Comparison of ENCODE assay signal across 26 cellular contexts in genomic region chr3:55974421-55974820, GRCh38.
"Had no signal": no experiment of that assay in that cellular context is flagged by ENCODE, and none has a peak within 500 bp of the region (broad histone marks: within the 10 kb centered on the region; RNA-seq: fewer than 3 reads in every experiment).

No MANE protein-coding gene starts in this region.

- DNase-seq: activated CD4-positive, alpha-beta memory T cell treated with anti-CD3 and anti-CD28 coated beads for 36 hours; activated CD4-positive, alpha-beta T cell treated with anti-CD3 and anti-CD28 coated beads for 36 hours; activated CD4-positive, alpha-beta T cell treated with anti-CD3 and anti-CD28 coated beads, Interleukin-2, amount 10 ng/mL, durations not matched to agents 24 days and 14 days; activated CD4-positive, CD25-positive, alpha-beta regulatory T cell; activated CD4-positive, CD25-positive, alpha-beta regulatory T cell treated with anti-CD3 and anti-CD28 coated beads, Interleukin-2, amount 50 U/mL, for 72 hours; activated CD8-positive, alpha-beta memory T cell treated with anti-CD3 and anti-CD28 coated beads, Interleukin-2, amount 10 ng/mL, durations not matched to agents 7 days and 5 days; activated CD8-positive, alpha-beta memory T cell treated with anti-CD3 and anti-CD28 coated beads, Interleukin-2, amount 50 U/mL, for 4 hours; activated CD8-positive, alpha-beta T cell treated with anti-CD3 and anti-CD28 coated beads, Interleukin-2, amount 10 ng/mL, durations not matched to agents 7 days and 5 days; activated gamma-delta T cell; activated naive CD4-positive, alpha-beta T cell; activated naive CD4-positive, alpha-beta T cell treated with anti-CD3 and anti-CD28 coated beads, Interleukin-2, amount 10 ng/mL, durations not matched to agents 7 days and 5 days; activated naive CD8-positive, alpha-beta T cell treated with anti-CD3 and anti-CD28 coated beads, Interleukin-2, amount 10 ng/mL, durations not matched to agents 7 days and 5 days; activated T-cell treated with anti-CD3 and anti-CD28 coated beads, Interleukin-2, amount 50 U/mL, for 1 hour; activated T-cell treated with anti-CD3 and anti-CD28 coated beads, Interleukin-2, amount 50 U/mL, for 48 hours; brain microvascular endothelial cell; colonic mucosa; effector CD8-positive, alpha-beta T cell; endodermal cell; foreskin fibroblast; T-helper 1 cell; T-helper 17 cell; T1000 had no signal

- ATAC-seq: activated CD4-positive, alpha-beta T cell treated with anti-CD3 and anti-CD28 coated beads for 36 hours; activated CD8-positive, alpha-beta memory T cell treated with anti-CD3 and anti-CD28 coated beads, Interleukin-2, amount 10 ng/mL, durations not matched to agents 7 days and 5 days; activated CD8-positive, alpha-beta T cell treated with anti-CD3 and anti-CD28 coated beads, Interleukin-2, amount 10 ng/mL, durations not matched to agents 7 days and 5 days; activated naive CD4-positive, alpha-beta T cell treated with anti-CD3 and anti-CD28 coated beads, Interleukin-2, amount 50 U/mL, for 72 hours; esophagus mucosa; T-helper 17 cell had no signal

- H3K4me1 ChIP-seq: colonic mucosa had no signal

- H3K27me3 ChIP-seq: brain microvascular endothelial cell, colonic mucosa had no signal

- H3K27ac Mint-ChIP-seq: activated CD4-positive, alpha-beta memory T cell treated with anti-CD3 and anti-CD28 coated beads for 36 hours; activated CD4-positive, alpha-beta T cell treated with anti-CD3 and anti-CD28 coated beads for 36 hours; activated CD4-positive, alpha-beta T cell treated with anti-CD3 and anti-CD28 coated beads, Interleukin-2, amount 10 ng/mL, durations not matched to agents 24 days and 14 days; activated CD8-positive, alpha-beta memory T cell treated with anti-CD3 and anti-CD28 coated beads, Interleukin-2, amount 10 ng/mL, durations not matched to agents 7 days and 5 days; activated CD8-positive, alpha-beta T cell treated with anti-CD3 and anti-CD28 coated beads, Interleukin-2, amount 10 ng/mL, durations not matched to agents 7 days and 5 days; activated naive CD4-positive, alpha-beta T cell treated with anti-CD3 and anti-CD28 coated beads, Interleukin-2, amount 10 ng/mL, durations not matched to agents 7 days and 5 days; activated naive CD4-positive, alpha-beta T cell treated with anti-CD3 and anti-CD28 coated beads, Interleukin-2, amount 50 U/mL, for 72 hours; activated naive CD8-positive, alpha-beta T cell treated with anti-CD3 and anti-CD28 coated beads, Interleukin-2, amount 10 ng/mL, durations not matched to agents 7 days and 5 days; endodermal cell; T-helper 17 cell; T-helper 2 cell treated with Interferon-gamma antibody and Interleukin-4, amounts not matched to agents 5 μg/mL and 100 μg/mL, for 36 hours had no signal

- H3K9me3 Mint-ChIP-seq: activated CD4-positive, alpha-beta memory T cell treated with anti-CD3 and anti-CD28 coated beads for 36 hours; activated CD4-positive, alpha-beta T cell treated with anti-CD3 and anti-CD28 coated beads, Interleukin-2, amount 10 ng/mL, durations not matched to agents 24 days and 14 days; activated naive CD4-positive, alpha-beta T cell treated with anti-CD3 and anti-CD28 coated beads, Interleukin-2, amount 10 ng/mL, durations not matched to agents 7 days and 5 days; activated naive CD8-positive, alpha-beta T cell treated with anti-CD3 and anti-CD28 coated beads, Interleukin-2, amount 10 ng/mL, durations not matched to agents 7 days and 5 days; endodermal cell; T-helper 2 cell treated with Interferon-gamma antibody and Interleukin-4, amounts not matched to agents 5 μg/mL and 100 μg/mL, for 36 hours had no signal

- H3K9me3 ChIP-seq: colonic mucosa had no signal

- H3K36me3 Mint-ChIP-seq: activated CD4-positive, alpha-beta memory T cell treated with anti-CD3 and anti-CD28 coated beads for 36 hours; activated CD8-positive, alpha-beta memory T cell treated with anti-CD3 and anti-CD28 coated beads, Interleukin-2, amount 10 ng/mL, durations not matched to agents 7 days and 5 days; activated naive CD4-positive, alpha-beta T cell treated with anti-CD3 and anti-CD28 coated beads, Interleukin-2, amount 10 ng/mL, durations not matched to agents 7 days and 5 days; activated naive CD4-positive, alpha-beta T cell treated with anti-CD3 and anti-CD28 coated beads, Interleukin-2, amount 50 U/mL, for 72 hours; activated naive CD8-positive, alpha-beta T cell treated with anti-CD3 and anti-CD28 coated beads, Interleukin-2, amount 10 ng/mL, durations not matched to agents 7 days and 5 days had no signal

- H3K36me3 ChIP-seq: brain microvascular endothelial cell, colonic mucosa had no signal

- H3K27ac ChIP-seq: brain microvascular endothelial cell, colonic mucosa had no signal

- H3K27me3 Mint-ChIP-seq: activated CD4-positive, alpha-beta memory T cell treated with anti-CD3 and anti-CD28 coated beads for 36 hours; activated CD4-positive, alpha-beta T cell treated with anti-CD3 and anti-CD28 coated beads, Interleukin-2, amount 10 ng/mL, durations not matched to agents 24 days and 14 days; activated CD8-positive, alpha-beta memory T cell treated with anti-CD3 and anti-CD28 coated beads, Interleukin-2, amount 10 ng/mL, durations not matched to agents 7 days and 5 days; activated naive CD4-positive, alpha-beta T cell treated with anti-CD3 and anti-CD28 coated beads, Interleukin-2, amount 10 ng/mL, durations not matched to agents 7 days and 5 days; activated naive CD8-positive, alpha-beta T cell treated with anti-CD3 and anti-CD28 coated beads, Interleukin-2, amount 10 ng/mL, durations not matched to agents 7 days and 5 days; central memory CD8-positive, alpha-beta T cell; T-helper 17 cell had no signal

- H3K4me1 Mint-ChIP-seq: activated CD4-positive, alpha-beta T cell treated with anti-CD3 and anti-CD28 coated beads for 36 hours; activated CD4-positive, alpha-beta T cell treated with anti-CD3 and anti-CD28 coated beads, Interleukin-2, amount 10 ng/mL, durations not matched to agents 24 days and 14 days; activated CD8-positive, alpha-beta memory T cell treated with anti-CD3 and anti-CD28 coated beads, Interleukin-2, amount 10 ng/mL, durations not matched to agents 7 days and 5 days; activated naive CD4-positive, alpha-beta T cell treated with anti-CD3 and anti-CD28 coated beads, Interleukin-2, amount 10 ng/mL, durations not matched to agents 7 days and 5 days; activated naive CD8-positive, alpha-beta T cell treated with anti-CD3 and anti-CD28 coated beads, Interleukin-2, amount 10 ng/mL, durations not matched to agents 7 days and 5 days; central memory CD8-positive, alpha-beta T cell; endodermal cell; T-helper 17 cell had no signal

- H3K4me3 ChIP-seq: colonic mucosa had no signal

- H3K4me3 Mint-ChIP-seq: activated CD4-positive, alpha-beta memory T cell treated with anti-CD3 and anti-CD28 coated beads for 36 hours; activated CD4-positive, alpha-beta T cell treated with anti-CD3 and anti-CD28 coated beads for 36 hours; activated CD4-positive, alpha-beta T cell treated with anti-CD3 and anti-CD28 coated beads, Interleukin-2, amount 10 ng/mL, durations not matched to agents 24 days and 14 days; activated CD8-positive, alpha-beta memory T cell treated with anti-CD3 and anti-CD28 coated beads, Interleukin-2, amount 10 ng/mL, durations not matched to agents 7 days and 5 days; activated CD8-positive, alpha-beta T cell treated with anti-CD3 and anti-CD28 coated beads, Interleukin-2, amount 10 ng/mL, durations not matched to agents 7 days and 5 days; activated naive CD4-positive, alpha-beta T cell treated with anti-CD3 and anti-CD28 coated beads, Interleukin-2, amount 10 ng/mL, durations not matched to agents 7 days and 5 days; activated naive CD8-positive, alpha-beta T cell treated with anti-CD3 and anti-CD28 coated beads, Interleukin-2, amount 10 ng/mL, durations not matched to agents 7 days and 5 days; central memory CD8-positive, alpha-beta T cell; endodermal cell; T-helper 17 cell; T-helper 2 cell treated with Interferon-gamma antibody and Interleukin-4, amounts not matched to agents 5 μg/mL and 100 μg/mL, for 36 hours had no signal
